8 cellular contexts compared by ENCODE assay signal in the genomic region with DNA sequence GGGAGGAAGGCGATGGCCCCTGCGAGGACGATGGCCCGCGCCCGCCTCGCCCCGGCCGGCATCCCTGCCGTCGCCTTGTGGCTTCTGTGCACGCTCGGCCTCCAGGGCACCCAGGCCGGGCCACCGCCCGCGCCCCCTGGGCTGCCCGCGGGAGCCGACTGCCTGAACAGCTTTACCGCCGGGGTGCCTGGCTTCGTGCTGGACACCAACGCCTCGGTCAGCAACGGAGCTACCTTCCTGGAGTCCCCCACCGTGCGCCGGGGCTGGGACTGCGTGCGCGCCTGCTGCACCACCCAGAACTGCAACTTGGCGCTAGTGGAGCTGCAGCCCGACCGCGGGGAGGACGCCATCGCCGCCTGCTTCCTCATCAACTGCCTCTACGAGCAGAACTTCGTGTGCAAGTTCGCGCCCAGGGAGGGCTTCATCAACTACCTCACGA. TPM values are rescaled to one million over a fixed set of nuclear protein-coding genes. Genes with fewer than 3 reads are reported as not detected.
DNase-seq lines count a peak whose midpoint lies in the region; ATAC-seq lines count a peak whose summit lies in the region.

No MANE protein-coding gene starts in this region.

- H3K27ac ChIP-seq in urinary bladder (ENCODE audit: low read depth) = peak overlapping the region; percentile 82

- peak overlapping the region; percentile 81 for H3K4me3 Mint-ChIP-seq in activated CD4-positive, alpha-beta T cell treated with anti-CD3 and anti-CD28 coated beads for 36 hours
- H3K4me3 Mint-ChIP-seq in naive B cell = peak overlapping the region; percentile 84 to 94 (median 92)

- peak overlapping the region; percentile 54 for H3K4me3 ChIP-seq in urinary bladder (ENCODE audit: low read depth, low read length)

- peak overlapping the region; percentile 62 for H3K27ac Mint-ChIP-seq in activated CD4-positive, alpha-beta T cell treated with anti-CD3 and anti-CD28 coated beads for 36 hours
- peak overlapping the region in 3 of 6 donors; percentile 68 to 84 (median 72) for H3K27ac Mint-ChIP-seq in naive B cell

- intact Hi-C loops in activated CD4-positive, alpha-beta T cell treated with anti-CD3 and anti-CD28 coated beads for 36 hours (cut with DNase I, micrococcal nuclease) = loop anchor here in 1 of 2 experiments (1.0 kb wide), 2 partner anchors 37 to 50 kb away; partner anchors contain the start of genes DNAJC17, VPS18 and ZFYVE19

- H3K36me3 ChIP-seq in urinary bladder (ENCODE audit: insufficient read depth) = no peaks in the 10 kb centered on the region

- H3K4me1 Mint-ChIP-seq in activated CD4-positive, alpha-beta T cell treated with anti-CD3 and anti-CD28 coated beads for 36 hours = peaks cover 26% of the 10 kb centered on the region
- H3K4me1 Mint-ChIP-seq in naive B cell = peaks cover 27 to 43% (median 39%) of the 10 kb centered on the region in 3 donors

- ATAC-seq in activated CD4-positive, alpha-beta T cell treated with anti-CD3 and anti-CD28 coated beads for 36 hours = peak; percentile 37
- peak; percentile 62 to 68 for ATAC-seq in naive B cell (ENCODE audit: low read depth in 2 of 2)
- ATAC-seq in GM19397 (IDR thresholded peaks at IDR 0.05; ENCODE audit: unreplicated experiment) = no peak

- H3K4me1 ChIP-seq in urinary bladder (ENCODE audit: insufficient read depth) = no peaks in the 10 kb centered on the region

- H3K36me3 Mint-ChIP-seq in activated CD4-positive, alpha-beta T cell treated with anti-CD3 and anti-CD28 coated beads for 36 hours (ENCODE audit: low read depth) = peaks cover 2% of the 10 kb centered on the region
- no peaks in the 10 kb centered on the region for H3K36me3 Mint-ChIP-seq in naive B cell

- H3K9me3 Mint-ChIP-seq in activated CD4-positive, alpha-beta T cell treated with anti-CD3 and anti-CD28 coated beads for 36 hours (ENCODE audit: low read depth) = no peaks in the 10 kb centered on the region
- no peaks in the 10 kb centered on the region for H3K9me3 Mint-ChIP-seq in naive B cell

- peak; percentile 22 for DNase-seq in activated T-cell treated with anti-CD3 and anti-CD28 coated beads for 1 hour (ENCODE audit: low read depth)
- no peak for DNase-seq in activated T-cell treated with anti-CD3 and anti-CD28 coated beads for 4 hours
- peak; percentile 66 for DNase-seq in activated CD4-positive, alpha-beta T cell treated with anti-CD3 and anti-CD28 coated beads for 36 hours
- peak; percentile 10 for DNase-seq in effector CD4-positive, alpha-beta T cell
- peak; percentile 47 for DNase-seq in naive B cell
- DNase-seq in cerebellar cortex (ENCODE audit: low spot score) = no peak

- under 1% methylated on average over 44 of the region's 44 CpGs for WGBS in urinary bladder

- peaks cover 6% of the 10 kb centered on the region for H3K27me3 Mint-ChIP-seq in activated CD4-positive, alpha-beta T cell treated with anti-CD3 and anti-CD28 coated beads for 36 hours
- H3K27me3 Mint-ChIP-seq in naive B cell = no peaks in the 10 kb centered on the region

- CTCF ChIA-PET in activated CD4-positive, alpha-beta T cell treated with anti-CD3 and anti-CD28 coated beads for 36 hours (lab: Charles Lee) = interaction anchor here (0.6 to 2.3 kb wide), 10 partner anchors 14 to 150 kb away, joined by 3 to 32 read pairs (median 4); partner anchors contain the start of genes C15orf62, RHOV and VPS18

- POLR2A ChIA-PET in activated CD4-positive, alpha-beta T cell treated with anti-CD3 and anti-CD28 coated beads for 36 hours (lab: Charles Lee) = interaction anchor here (1.8 kb wide), 1 partner anchor 49 kb away, joined by 6 read pairs; the partner anchor contains the start of gene VPS18

RNA-seq across cellular contexts. Expression of gene SPINT1, which starts 0.7 kb away (rescaled TPM):
- total RNA-seq in activated CD4-positive, alpha-beta T cell treated with anti-CD3 and anti-CD28 coated beads for 36 hours = 1 to 10 TPM; 8.5 to 8.9 TPM
- 1 to 10 TPM; 3.8 to 7.0 (median 5.4) TPM for polyA plus RNA-seq in naive B cell (ENCODE audit: low read depth in 6 of 6)
- total RNA-seq in urinary bladder = 31.4 TPM
- polyA plus RNA-seq in urinary bladder = 17.4 TPM

RNA-seq across cellular contexts. Expression of gene PPP1R14D, which starts 16.1 kb away (rescaled TPM):
- total RNA-seq in activated CD4-positive, alpha-beta T cell treated with anti-CD3 and anti-CD28 coated beads for 36 hours = not detected
- not detected for polyA plus RNA-seq in naive B cell (ENCODE audit: low read depth in 6 of 6)
- total RNA-seq in urinary bladder = not detected
- not detected for polyA plus RNA-seq in urinary bladder

RNA-seq across cellular contexts. Expression of gene RHOV, which starts 29.5 kb away (rescaled TPM):
- under 1 TPM; 0.25 to 0.41 TPM for total RNA-seq in activated CD4-positive, alpha-beta T cell treated with anti-CD3 and anti-CD28 coated beads for 36 hours
- polyA plus RNA-seq in naive B cell (ENCODE audit: low read depth in 6 of 6) = not detected
- total RNA-seq in urinary bladder = 9.3 TPM
- 4.0 TPM for polyA plus RNA-seq in urinary bladder

RNA-seq across cellular contexts. Expression of gene DNAJC17, which starts 37.3 kb away (rescaled TPM):
- 10 to 100 TPM; 41.5 to 43.6 TPM for total RNA-seq in activated CD4-positive, alpha-beta T cell treated with anti-CD3 and anti-CD28 coated beads for 36 hours
- polyA plus RNA-seq in naive B cell (ENCODE audit: low read depth in 6 of 6) (10 to 100 TPM; 13.7 to 45.8 (median 28.7) TPM), urinary bladder (45.6 TPM)
- 17.9 TPM for total RNA-seq in urinary bladder

RNA-seq across cellular contexts. Expression of gene ZFYVE19, which starts 37.7 kb away (rescaled TPM):
- 10 to 100 TPM; 27.5 to 33.7 TPM for total RNA-seq in activated CD4-positive, alpha-beta T cell treated with anti-CD3 and anti-CD28 coated beads for 36 hours
- polyA plus RNA-seq in naive B cell (ENCODE audit: low read depth in 6 of 6) (10 to 100 TPM in 5 of 6 donors, 1 to 10 TPM in 1; 9.5 to 27.7 (median 12.9) TPM), urinary bladder (26.4 TPM)
- total RNA-seq in urinary bladder = 20.3 TPM

Comparison
In these comparisons a context has a peak if more than half of its experiments do, and no peak if none do; other contexts are left out.
1. DNase-seq: peak in activated T-cell treated with anti-CD3 and anti-CD28 coated beads for 1 hour (single experiment), activated CD4-positive, alpha-beta T cell treated with anti-CD3 and anti-CD28 coated beads for 36 hours (single experiment), effector CD4-positive, alpha-beta T cell (single experiment) and naive B cell (single experiment); none in activated T-cell treated with anti-CD3 and anti-CD28 coated beads for 4 hours (single experiment) and cerebellar cortex (single experiment).